ENCODE assay signal across 2 cellular contexts in genomic region chr4:55372259-55372658, GRCh38.
TF ChIP-seq lines count a peak whose summit lies in the region.

No MANE protein-coding gene starts in this region.

TF ChIP-seq in IMR-90, 13 proteins besides CTCF, POLR2A, EP300 and RAD21 (continued from another document):
- TF ChIP-seq ELK1 (IDR thresholded peaks at IDR 0.05; ENCODE audit: borderline replicate concordance, low read depth, low read length): no peak

TF ChIP-seq in GM12891, 5 proteins besides CTCF, POLR2A, EP300 and RAD21 (continued from another document):
- TF ChIP-seq POU2F2 (IDR thresholded peaks at IDR 0.05; ENCODE audit: low read depth, low read length): no peak
- TF ChIP-seq POLR2AphosphoS5 (IDR thresholded peaks at IDR 0.05; ENCODE audit: low read depth, low read length): no peak
- TF ChIP-seq PAX5 (IDR thresholded peaks at IDR 0.05; ENCODE audit: insufficient read depth, low read length, severe bottlenecking): no peak
- TF ChIP-seq SPI1 (IDR thresholded peaks at IDR 0.05; ENCODE audit: low read depth, low read length): no peak
TF ChIP-seq in GM12891: peak in this region for 0.
